Comparison of ENCODE assay signal across 1 cellular context in genomic region chr12:21617030-21617429, GRCh38.
TF ChIP-seq lines count a peak whose summit lies in the region.

No MANE protein-coding gene starts in this region.

TF ChIP-seq in endothelial cell of umbilical vein, 7 proteins besides CTCF, POLR2A, EP300 and RAD21:
- TF ChIP-seq MYC (IDR thresholded peaks at IDR 0.05; ENCODE audit: low read depth, low read length) (no peak), GATA2 (IDR thresholded peaks at IDR 0.05; ENCODE audit: insufficient read depth, insufficient read length, low read depth, low read length) (no peak), EZH2 (IDR thresholded peaks at IDR 0.05; ENCODE audit: borderline replicate concordance, low read depth, low read length, severe bottlenecking) (no peak), FOS (IDR thresholded peaks at IDR 0.05; ENCODE audit: borderline replicate concordance, insufficient read depth, low read length) (no peak), JUN (IDR thresholded peaks at IDR 0.05; ENCODE audit: borderline replicate concordance, insufficient read depth, insufficient read length, low read depth) (no peak), MAX (IDR thresholded peaks at IDR 0.05; ENCODE audit: insufficient read depth, insufficient read length) (no peak), POLR2AphosphoS5 (IDR thresholded peaks at IDR 0.05; ENCODE audit: insufficient read depth, low read depth, low read length) (no peak)
